ENCODE assay signal across 8 cellular contexts in genomic region chr5:16935271-16936149, GRCh38. TPM values are rescaled to one million over a fixed set of nuclear protein-coding genes. Genes with fewer than 3 reads are reported as not detected.
DNase-seq lines count a peak whose midpoint lies in the region; ATAC-seq, FAIRE-seq and TF ChIP-seq lines count a peak whose summit lies in the region.

No MANE protein-coding gene starts in this region.

- peak overlapping the region; percentile 53 for H3K4me2 ChIP-seq in SU-DHL-6 (ENCODE audit: low read depth, low read length, poor library complexity, severe bottlenecking)

- POLR2A ChIA-PET in CD8-positive, alpha-beta memory T cell (lab: Charles Lee) = no interaction called here

- ATAC-seq in GM19438 (IDR thresholded peaks at IDR 0.05; ENCODE audit: low read depth, unreplicated experiment) (peak; percentile 64), HG03558 (IDR thresholded peaks at IDR 0.05; ENCODE audit: extremely low read depth, unreplicated experiment) (peak; percentile 36)

- H4K20me1 ChIP-seq in SU-DHL-6 (ENCODE audit: low read depth, low read length) = no peaks in the 10 kb centered on the region; the same call in 1 of the 2 replicates

- no peak overlapping the region for H3K27ac Mint-ChIP-seq in CD8-positive, alpha-beta memory T cell
- H3K27ac Mint-ChIP-seq in stimulated activated naive CD8-positive, alpha-beta T cell treated with anti-CD3 and anti-CD28 coated beads, Interleukin-15, Interleukin-2, amounts not matched to agents 100 ng/mL and 50 ng/mL, for 24 hours = no peak overlapping the region

- no peak overlapping the region for H3K27ac ChIP-seq in CD8-positive, alpha-beta memory T cell (ENCODE audit: low read depth, low read length)
- no peak overlapping the region for H3K27ac ChIP-seq in SU-DHL-6 (ENCODE audit: low read depth, low read length)
- H3K27ac ChIP-seq in duodenal mucosa (ENCODE audit: low read depth, low read length) = peak overlapping the region; percentile 91

- H3K4me3 ChIP-seq in CD8-positive, alpha-beta memory T cell (ENCODE audit: low read length) = no peak overlapping the region
- H3K4me3 ChIP-seq in SU-DHL-6 (ENCODE audit: insufficient read depth, low read length, poor library complexity, severe bottlenecking) = peak overlapping the region; percentile 70
- H3K4me3 ChIP-seq in duodenal mucosa (ENCODE audit: low read depth in 1 of 2, low read length in 2 of 2) = peak overlapping the region; percentile 67 to 83

- no peak for TF ChIP-seq CTCF in SU-DHL-6 (IDR thresholded peaks at IDR 0.05; ENCODE audit: insufficient read depth, low read length, poor library complexity, severe bottlenecking)

- FAIRE-seq in HTR-8/SVneo (lab: Jason Lieb, UNC) = no peak

- H3F3A ChIP-seq in SU-DHL-6 (ENCODE audit: insufficient read depth) = peaks cover 7% of the 10 kb centered on the region; the same call in 1 of the 2 replicates

- peak overlapping the region; percentile 43 for H3K9ac ChIP-seq in SU-DHL-6 (ENCODE audit: low read length)
- H3K9ac ChIP-seq in duodenal mucosa (ENCODE audit: low read depth in 1 of 2, low read length in 2 of 2) = peak overlapping the region; percentile 86 to 89

- H3K9me2 ChIP-seq in SU-DHL-6 (replicated peaks; ENCODE audit: insufficient read depth, low read length) = no peaks in the 10 kb centered on the region

- no peaks in the 10 kb centered on the region for H3K9me3 ChIP-seq in CD8-positive, alpha-beta memory T cell (ENCODE audit: low read length)
- H3K9me3 ChIP-seq in SU-DHL-6 (ENCODE audit: insufficient read depth, low read length) = no peaks in the 10 kb centered on the region
- no peaks in the 10 kb centered on the region for H3K9me3 ChIP-seq in duodenal mucosa (ENCODE audit: control insufficient read depth in 1 of 2, low read length in 2 of 2)

- DNase-seq in CD8-positive, alpha-beta memory T cell = peak in 1 of 5 donors; percentile 2
- DNase-seq in lung microvascular endothelial cell (ENCODE audit: low read depth in 2 of 2) = peak; percentile 48 to 49
- no peak for DNase-seq in HTR-8/SVneo (ENCODE audit: insufficient read length, low spot score)

- peaks cover 0 to 10% (median 2%) of the 10 kb centered on the region in 5 donors for H3K9me3 Mint-ChIP-seq in CD8-positive, alpha-beta memory T cell
- no peaks in the 10 kb centered on the region for H3K9me3 Mint-ChIP-seq in stimulated activated naive CD8-positive, alpha-beta T cell treated with anti-CD3 and anti-CD28 coated beads, Interleukin-15, Interleukin-2, amounts not matched to agents 100 ng/mL and 50 ng/mL, for 24 hours

- H3K27me3 ChIP-seq in CD8-positive, alpha-beta memory T cell (ENCODE audit: insufficient read depth, low read length, poor library complexity, severe bottlenecking) = peaks cover 8% of the 10 kb centered on the region
- H3K27me3 ChIP-seq in SU-DHL-6 (ENCODE audit: low read length) (no peaks in the 10 kb centered on the region), duodenal mucosa (ENCODE audit: control insufficient read depth in 1 of 2, insufficient read depth in 2 of 2, low read length in 2 of 2) (no peaks in the 10 kb centered on the region)

- no peaks in the 10 kb centered on the region for H3K36me3 Mint-ChIP-seq in CD8-positive, alpha-beta memory T cell
- no peaks in the 10 kb centered on the region for H3K36me3 Mint-ChIP-seq in stimulated activated naive CD8-positive, alpha-beta T cell treated with anti-CD3 and anti-CD28 coated beads, Interleukin-15, Interleukin-2, amounts not matched to agents 100 ng/mL and 50 ng/mL, for 24 hours (ENCODE audit: low read depth)

- peaks cover 43 to 78% of the 10 kb centered on the region in 2 donors for H3K27me3 Mint-ChIP-seq in CD8-positive, alpha-beta memory T cell
- H3K27me3 Mint-ChIP-seq in stimulated activated naive CD8-positive, alpha-beta T cell treated with anti-CD3 and anti-CD28 coated beads, Interleukin-15, Interleukin-2, amounts not matched to agents 100 ng/mL and 50 ng/mL, for 24 hours = peaks cover 85% of the 10 kb centered on the region

- H3K4me3 Mint-ChIP-seq in CD8-positive, alpha-beta memory T cell = peak overlapping the region; percentile 9 to 72 (median 55)
- H3K4me3 Mint-ChIP-seq in stimulated activated naive CD8-positive, alpha-beta T cell treated with anti-CD3 and anti-CD28 coated beads, Interleukin-15, Interleukin-2, amounts not matched to agents 100 ng/mL and 50 ng/mL, for 24 hours = peak overlapping the region; percentile 74

- peak overlapping the region; percentile 59 for H2AFZ ChIP-seq in SU-DHL-6 (ENCODE audit: low read depth, low read length, severe bottlenecking)

- no peaks in the 10 kb centered on the region for H3K4me1 ChIP-seq in CD8-positive, alpha-beta memory T cell (ENCODE audit: insufficient read depth, low read length)
- peaks cover 25 to 44% of the 10 kb centered on the region in 2 donors for H3K4me1 ChIP-seq in duodenal mucosa (ENCODE audit: control insufficient read depth in 1 of 2, insufficient read depth in 2 of 2, low read length in 2 of 2)

- peaks cover 14 to 30% (median 17%) of the 10 kb centered on the region in 3 donors for H3K4me1 Mint-ChIP-seq in CD8-positive, alpha-beta memory T cell
- H3K4me1 Mint-ChIP-seq in stimulated activated naive CD8-positive, alpha-beta T cell treated with anti-CD3 and anti-CD28 coated beads, Interleukin-15, Interleukin-2, amounts not matched to agents 100 ng/mL and 50 ng/mL, for 24 hours (ENCODE audit: low read depth) = peaks cover 17% of the 10 kb centered on the region

- no peaks in the 10 kb centered on the region for H3K36me3 ChIP-seq in CD8-positive, alpha-beta memory T cell (ENCODE audit: insufficient read depth, low read length)
- no peaks in the 10 kb centered on the region for H3K36me3 ChIP-seq in SU-DHL-6 (ENCODE audit: low read length)
- no peaks in the 10 kb centered on the region for H3K36me3 ChIP-seq in duodenal mucosa (ENCODE audit: control insufficient read depth in 1 of 2, insufficient read depth in 2 of 2, low read length in 2 of 2)

- CTCF ChIA-PET in CD8-positive, alpha-beta memory T cell (lab: Charles Lee) = no interaction called here

- H3K79me2 ChIP-seq in SU-DHL-6 (ENCODE audit: insufficient read depth, low read length) = no peaks in the 10 kb centered on the region

RNA-seq across cellular contexts. Expression of gene MYO10, which starts 0.6 kb away (rescaled TPM):
- total RNA-seq in CD8-positive, alpha-beta memory T cell = under 1 TPM; 0.11 to 0.18 TPM
- polyA plus RNA-seq in CD8-positive, alpha-beta memory T cell = not detected
- 55.8 and 59.5 TPM in 2 replicates for total RNA-seq in lung microvascular endothelial cell

Comparison
In these comparisons a context has a peak if more than half of its experiments do, and no peak if none do; other contexts are left out.
1. RNA of gene MYO10, which starts 0.6 kb away (total RNA-seq): 55.8 to 59.5 TPM in lung microvascular endothelial cell; 0.11 to 0.18 TPM in CD8-positive, alpha-beta memory T cell; every median in the first group is over 10 times any median in the second.